1 cellular context compared by ENCODE assay signal in the genomic region with DNA sequence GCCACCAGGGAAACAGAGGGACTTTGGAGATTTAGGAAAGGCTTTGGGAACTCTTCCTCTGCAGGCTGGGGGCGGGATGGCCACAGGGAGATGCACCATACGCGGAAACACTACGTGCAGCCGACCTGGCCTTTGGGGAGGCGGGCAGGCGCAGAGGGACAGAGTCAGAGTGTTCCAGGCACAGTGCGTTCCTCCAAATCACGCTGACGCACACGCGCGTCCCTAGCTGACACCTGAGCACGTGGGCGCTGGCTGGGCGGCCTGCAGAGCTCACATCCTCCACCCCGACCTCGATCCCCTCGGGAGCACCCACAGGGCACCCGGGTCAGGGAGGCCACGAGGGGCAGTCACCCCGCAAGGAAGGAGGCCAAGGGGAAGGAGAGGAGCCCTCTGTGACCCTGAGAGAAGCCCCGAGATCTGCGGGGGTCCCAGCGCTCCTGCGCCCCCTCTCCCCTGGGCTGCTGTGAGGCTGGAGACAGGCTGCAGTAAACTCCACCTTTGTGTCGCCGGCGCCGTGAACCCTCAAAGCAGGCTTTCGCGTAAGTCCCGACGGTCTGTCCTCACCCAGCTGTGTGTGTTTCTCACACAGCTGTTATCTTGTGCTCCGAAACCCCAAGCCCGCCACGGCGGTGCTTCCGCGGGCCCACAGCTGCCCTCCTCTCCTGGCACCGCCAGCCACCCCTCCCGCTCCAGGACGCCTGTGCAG.
TF ChIP-seq lines count a peak whose summit lies in the region.

No MANE protein-coding gene starts in this region.

TF ChIP-seq in GM12878, 131 proteins besides CTCF, POLR2A, EP300 and RAD21 (continued from another document):
- no peak for TF ChIP-seq MEF2B (IDR thresholded peaks at IDR 0.05; ENCODE audit: partially characterized antibody, poor library complexity, severe bottlenecking)
- no peak for TF ChIP-seq CREM (IDR thresholded peaks at IDR 0.05; ENCODE audit: low read depth)
- no peak for TF ChIP-seq BCL11A (IDR thresholded peaks at IDR 0.05; ENCODE audit: low read depth, low read length)
- TF ChIP-seq, protein P1, sequence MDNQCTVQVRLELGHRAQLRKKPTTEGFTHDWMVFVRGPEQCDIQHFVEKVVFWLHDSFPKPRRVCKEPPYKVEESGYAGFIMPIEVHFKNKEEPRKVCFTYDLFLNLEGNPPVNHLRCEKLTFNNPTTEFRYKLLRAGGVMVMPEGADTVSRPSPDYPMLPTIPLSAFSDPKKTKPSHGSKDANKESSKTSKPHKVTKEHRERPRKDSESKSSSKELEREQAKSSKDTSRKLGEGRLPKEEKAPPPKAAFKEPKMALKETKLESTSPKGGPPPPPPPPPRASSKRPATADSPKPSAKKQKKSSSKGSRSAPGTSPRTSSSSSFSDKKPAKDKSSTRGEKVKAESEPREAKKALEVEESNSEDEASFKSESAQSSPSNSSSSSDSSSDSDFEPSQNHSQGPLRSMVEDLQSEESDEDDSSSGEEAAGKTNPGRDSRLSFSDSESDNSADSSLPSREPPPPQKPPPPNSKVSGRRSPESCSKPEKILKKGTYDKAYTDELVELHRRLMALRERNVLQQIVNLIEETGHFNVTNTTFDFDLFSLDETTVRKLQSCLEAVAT (IDR thresholded peaks at IDR 0.05), result no peak
- no peak for TF ChIP-seq ZNF622 (IDR thresholded peaks at IDR 0.05)
- TF ChIP-seq POU2F2 (IDR thresholded peaks at IDR 0.05; ENCODE audit: borderline replicate concordance, low read depth, low read length), result no peak
- peak; percentile 25; the same call in 1 of the 2 replicates for TF ChIP-seq NR2F1 (conservative IDR thresholded peaks at IDR 0.05)
- TF ChIP-seq, protein P2, sequence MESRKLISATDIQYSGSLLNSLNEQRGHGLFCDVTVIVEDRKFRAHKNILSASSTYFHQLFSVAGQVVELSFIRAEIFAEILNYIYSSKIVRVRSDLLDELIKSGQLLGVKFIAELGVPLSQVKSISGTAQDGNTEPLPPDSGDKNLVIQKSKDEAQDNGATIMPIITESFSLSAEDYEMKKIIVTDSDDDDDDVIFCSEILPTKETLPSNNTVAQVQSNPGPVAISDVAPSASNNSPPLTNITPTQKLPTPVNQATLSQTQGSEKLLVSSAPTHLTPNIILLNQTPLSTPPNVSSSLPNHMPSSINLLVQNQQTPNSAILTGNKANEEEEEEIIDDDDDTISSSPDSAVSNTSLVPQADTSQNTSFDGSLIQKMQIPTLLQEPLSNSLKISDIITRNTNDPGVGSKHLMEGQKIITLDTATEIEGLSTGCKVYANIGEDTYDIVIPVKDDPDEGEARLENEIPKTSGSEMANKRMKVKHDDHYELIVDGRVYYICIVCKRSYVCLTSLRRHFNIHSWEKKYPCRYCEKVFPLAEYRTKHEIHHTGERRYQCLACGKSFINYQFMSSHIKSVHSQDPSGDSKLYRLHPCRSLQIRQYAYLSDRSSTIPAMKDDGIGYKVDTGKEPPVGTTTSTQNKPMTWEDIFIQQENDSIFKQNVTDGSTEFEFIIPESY (IDR thresholded peaks at IDR 0.05), result 0 out of 2 replicates have a peak, but pooled peaks have one; percentile 44
- TF ChIP-seq NBN (IDR thresholded peaks at IDR 0.05), result no peak
- TF ChIP-seq, protein P3, sequence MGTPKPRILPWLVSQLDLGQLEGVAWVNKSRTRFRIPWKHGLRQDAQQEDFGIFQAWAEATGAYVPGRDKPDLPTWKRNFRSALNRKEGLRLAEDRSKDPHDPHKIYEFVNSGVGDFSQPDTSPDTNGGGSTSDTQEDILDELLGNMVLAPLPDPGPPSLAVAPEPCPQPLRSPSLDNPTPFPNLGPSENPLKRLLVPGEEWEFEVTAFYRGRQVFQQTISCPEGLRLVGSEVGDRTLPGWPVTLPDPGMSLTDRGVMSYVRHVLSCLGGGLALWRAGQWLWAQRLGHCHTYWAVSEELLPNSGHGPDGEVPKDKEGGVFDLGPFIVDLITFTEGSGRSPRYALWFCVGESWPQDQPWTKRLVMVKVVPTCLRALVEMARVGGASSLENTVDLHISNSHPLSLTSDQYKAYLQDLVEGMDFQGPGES (IDR thresholded peaks at IDR 0.05), result no peak
- TF ChIP-seq STAT1 (conservative IDR thresholded peaks at IDR 0.05), result no peak
- TF ChIP-seq, protein P4, sequence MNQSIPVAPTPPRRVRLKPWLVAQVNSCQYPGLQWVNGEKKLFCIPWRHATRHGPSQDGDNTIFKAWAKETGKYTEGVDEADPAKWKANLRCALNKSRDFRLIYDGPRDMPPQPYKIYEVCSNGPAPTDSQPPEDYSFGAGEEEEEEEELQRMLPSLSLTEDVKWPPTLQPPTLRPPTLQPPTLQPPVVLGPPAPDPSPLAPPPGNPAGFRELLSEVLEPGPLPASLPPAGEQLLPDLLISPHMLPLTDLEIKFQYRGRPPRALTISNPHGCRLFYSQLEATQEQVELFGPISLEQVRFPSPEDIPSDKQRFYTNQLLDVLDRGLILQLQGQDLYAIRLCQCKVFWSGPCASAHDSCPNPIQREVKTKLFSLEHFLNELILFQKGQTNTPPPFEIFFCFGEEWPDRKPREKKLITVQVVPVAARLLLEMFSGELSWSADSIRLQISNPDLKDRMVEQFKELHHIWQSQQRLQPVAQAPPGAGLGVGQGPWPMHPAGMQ (IDR thresholded peaks at IDR 0.05; ENCODE audit: borderline replicate concordance), result no peak
TF ChIP-seq in GM12878: peak in this region for 2.
